ENCODE assay signal across 7 cellular contexts in genomic region chr7:76087362-76087791, GRCh38. TPM values are rescaled to one million over a fixed set of nuclear protein-coding genes. Genes with fewer than 3 reads are reported as not detected.
DNase-seq lines count a peak whose midpoint lies in the region; TF ChIP-seq lines count a peak whose summit lies in the region.
"Not testable (repeated sequence)": the region's sequence is repeated elsewhere in the genome, so short reads cannot be mapped to it uniquely, and the experiment has no call there.

No MANE protein-coding gene starts in this region.

- not testable (repeated sequence) for H3K36me3 ChIP-seq in mucosa of rectum (ENCODE audit: control insufficient read depth in 2 of 2, insufficient read depth in 2 of 2, low read length in 2 of 2)

- peak overlapping the region; percentile 51; the same call in 1 of the 2 replicates for H3K27ac Mint-ChIP-seq in HFFc6

- H3K4me1 ChIP-seq in mucosa of rectum (ENCODE audit: control insufficient read depth in 2 of 2, insufficient read depth in 2 of 2, low read length in 2 of 2): not testable (repeated sequence)

- H3K4me3 Mint-ChIP-seq in HFFc6: peak overlapping the region; percentile 47

- not testable (repeated sequence) for H3K36me3 Mint-ChIP-seq in HFFc6 (ENCODE audit: low read depth)

- H3K9ac ChIP-seq in mucosa of rectum (ENCODE audit: low read depth in 1 of 2, low read length in 2 of 2): not testable (repeated sequence)

- not testable (repeated sequence) for H3K4me3 ChIP-seq in NB4 (ENCODE audit: low read depth, low read length); cardiac fibroblast (replicated peaks in 1 of 2; ENCODE audit: low read depth in 2 of 2, low read length in 2 of 2); fibroblast of the aortic adventitia (ENCODE audit: low read depth, low read length); mucosa of rectum (ENCODE audit: low read length in 2 of 2)

- H3K9me3 ChIP-seq in mucosa of rectum (ENCODE audit: control insufficient read depth in 2 of 2, low read length in 2 of 2): not testable (repeated sequence)

- not testable (repeated sequence) for H3K9me3 Mint-ChIP-seq in HFFc6

- TF ChIP-seq POLR2A in NB4 (IDR thresholded peaks at IDR 0.05; ENCODE audit: extremely low read depth, insufficient read length): not testable (repeated sequence)

- peaks cover 13% of the 10 kb centered on the region for H3K27me3 Mint-ChIP-seq in HFFc6 (ENCODE audit: insufficient read depth)

- H3K27ac ChIP-seq in mucosa of rectum (ENCODE audit: low read depth in 2 of 2, low read length in 2 of 2): peak overlapping the region; percentile 32 to 51

- peak; percentile 80 for DNase-seq in CD1c-positive myeloid dendritic cell (ENCODE audit: extremely low spot score)
- peak; percentile 86 for DNase-seq in HFFc6
- peak; percentile 66 for DNase-seq in NB4 (ENCODE audit: low read depth)
- DNase-seq in SW480 (ENCODE audit: low spot score): peak; percentile 70
- DNase-seq in cardiac fibroblast (ENCODE audit: low read depth in 2 of 2): peak; percentile 96 to 97
- peak; percentile 98 for DNase-seq in fibroblast of the aortic adventitia (ENCODE audit: low read depth)

- not testable (repeated sequence) for TF ChIP-seq CTCF in HFFc6 (IDR thresholded peaks at IDR 0.05); NB4 (IDR thresholded peaks at IDR 0.05; ENCODE audit: low read depth, low read length); cardiac fibroblast (IDR thresholded peaks at IDR 0.05; ENCODE audit: low read depth, low read length); fibroblast of the aortic adventitia (IDR thresholded peaks at IDR 0.05; ENCODE audit: insufficient read depth, low read length)

- not testable (repeated sequence) for H3K27me3 ChIP-seq in mucosa of rectum (ENCODE audit: control insufficient read depth in 2 of 2, insufficient read depth in 2 of 2, low read length in 2 of 2)

- H3K4me1 Mint-ChIP-seq in HFFc6 (ENCODE audit: low read depth): peaks cover 45% of the 10 kb centered on the region

RNA-seq across cellular contexts. Expression of gene MDH2, which starts 39.5 kb away (rescaled TPM):
- total RNA-seq in HFFc6 (2021; fragmentation: NEBNext Ultra II Directional; extraction: Animal tissue kit (Norgen Biotek cat#: 25700)): 100 to 1,000 TPM; 208 to 255 (median 243) TPM
- total RNA-seq in fibroblast of the aortic adventitia (ENCODE audit: low replicate concordance): 38.3 and 43.8 TPM in 2 replicates

RNA-seq across cellular contexts. Expression of gene STYXL1, which starts 39.6 kb away (rescaled TPM):
- 10 to 100 TPM; 29.6 to 38.3 (median 32.0) TPM for total RNA-seq in HFFc6 (2021; fragmentation: NEBNext Ultra II Directional; extraction: Animal tissue kit (Norgen Biotek cat#: 25700))
- 22.2 and 33.2 TPM in 2 replicates for total RNA-seq in fibroblast of the aortic adventitia (ENCODE audit: low replicate concordance)
